1 cellular context compared by ENCODE assay signal in genomic region chr20:57896017-57896416, GRCh38.
TF ChIP-seq lines count a peak whose summit lies in the region.

No MANE protein-coding gene starts in this region.

TF ChIP-seq in H1, 55 proteins besides CTCF, POLR2A, EP300 and RAD21 (continued from another document):
- TF ChIP-seq, protein P1, sequence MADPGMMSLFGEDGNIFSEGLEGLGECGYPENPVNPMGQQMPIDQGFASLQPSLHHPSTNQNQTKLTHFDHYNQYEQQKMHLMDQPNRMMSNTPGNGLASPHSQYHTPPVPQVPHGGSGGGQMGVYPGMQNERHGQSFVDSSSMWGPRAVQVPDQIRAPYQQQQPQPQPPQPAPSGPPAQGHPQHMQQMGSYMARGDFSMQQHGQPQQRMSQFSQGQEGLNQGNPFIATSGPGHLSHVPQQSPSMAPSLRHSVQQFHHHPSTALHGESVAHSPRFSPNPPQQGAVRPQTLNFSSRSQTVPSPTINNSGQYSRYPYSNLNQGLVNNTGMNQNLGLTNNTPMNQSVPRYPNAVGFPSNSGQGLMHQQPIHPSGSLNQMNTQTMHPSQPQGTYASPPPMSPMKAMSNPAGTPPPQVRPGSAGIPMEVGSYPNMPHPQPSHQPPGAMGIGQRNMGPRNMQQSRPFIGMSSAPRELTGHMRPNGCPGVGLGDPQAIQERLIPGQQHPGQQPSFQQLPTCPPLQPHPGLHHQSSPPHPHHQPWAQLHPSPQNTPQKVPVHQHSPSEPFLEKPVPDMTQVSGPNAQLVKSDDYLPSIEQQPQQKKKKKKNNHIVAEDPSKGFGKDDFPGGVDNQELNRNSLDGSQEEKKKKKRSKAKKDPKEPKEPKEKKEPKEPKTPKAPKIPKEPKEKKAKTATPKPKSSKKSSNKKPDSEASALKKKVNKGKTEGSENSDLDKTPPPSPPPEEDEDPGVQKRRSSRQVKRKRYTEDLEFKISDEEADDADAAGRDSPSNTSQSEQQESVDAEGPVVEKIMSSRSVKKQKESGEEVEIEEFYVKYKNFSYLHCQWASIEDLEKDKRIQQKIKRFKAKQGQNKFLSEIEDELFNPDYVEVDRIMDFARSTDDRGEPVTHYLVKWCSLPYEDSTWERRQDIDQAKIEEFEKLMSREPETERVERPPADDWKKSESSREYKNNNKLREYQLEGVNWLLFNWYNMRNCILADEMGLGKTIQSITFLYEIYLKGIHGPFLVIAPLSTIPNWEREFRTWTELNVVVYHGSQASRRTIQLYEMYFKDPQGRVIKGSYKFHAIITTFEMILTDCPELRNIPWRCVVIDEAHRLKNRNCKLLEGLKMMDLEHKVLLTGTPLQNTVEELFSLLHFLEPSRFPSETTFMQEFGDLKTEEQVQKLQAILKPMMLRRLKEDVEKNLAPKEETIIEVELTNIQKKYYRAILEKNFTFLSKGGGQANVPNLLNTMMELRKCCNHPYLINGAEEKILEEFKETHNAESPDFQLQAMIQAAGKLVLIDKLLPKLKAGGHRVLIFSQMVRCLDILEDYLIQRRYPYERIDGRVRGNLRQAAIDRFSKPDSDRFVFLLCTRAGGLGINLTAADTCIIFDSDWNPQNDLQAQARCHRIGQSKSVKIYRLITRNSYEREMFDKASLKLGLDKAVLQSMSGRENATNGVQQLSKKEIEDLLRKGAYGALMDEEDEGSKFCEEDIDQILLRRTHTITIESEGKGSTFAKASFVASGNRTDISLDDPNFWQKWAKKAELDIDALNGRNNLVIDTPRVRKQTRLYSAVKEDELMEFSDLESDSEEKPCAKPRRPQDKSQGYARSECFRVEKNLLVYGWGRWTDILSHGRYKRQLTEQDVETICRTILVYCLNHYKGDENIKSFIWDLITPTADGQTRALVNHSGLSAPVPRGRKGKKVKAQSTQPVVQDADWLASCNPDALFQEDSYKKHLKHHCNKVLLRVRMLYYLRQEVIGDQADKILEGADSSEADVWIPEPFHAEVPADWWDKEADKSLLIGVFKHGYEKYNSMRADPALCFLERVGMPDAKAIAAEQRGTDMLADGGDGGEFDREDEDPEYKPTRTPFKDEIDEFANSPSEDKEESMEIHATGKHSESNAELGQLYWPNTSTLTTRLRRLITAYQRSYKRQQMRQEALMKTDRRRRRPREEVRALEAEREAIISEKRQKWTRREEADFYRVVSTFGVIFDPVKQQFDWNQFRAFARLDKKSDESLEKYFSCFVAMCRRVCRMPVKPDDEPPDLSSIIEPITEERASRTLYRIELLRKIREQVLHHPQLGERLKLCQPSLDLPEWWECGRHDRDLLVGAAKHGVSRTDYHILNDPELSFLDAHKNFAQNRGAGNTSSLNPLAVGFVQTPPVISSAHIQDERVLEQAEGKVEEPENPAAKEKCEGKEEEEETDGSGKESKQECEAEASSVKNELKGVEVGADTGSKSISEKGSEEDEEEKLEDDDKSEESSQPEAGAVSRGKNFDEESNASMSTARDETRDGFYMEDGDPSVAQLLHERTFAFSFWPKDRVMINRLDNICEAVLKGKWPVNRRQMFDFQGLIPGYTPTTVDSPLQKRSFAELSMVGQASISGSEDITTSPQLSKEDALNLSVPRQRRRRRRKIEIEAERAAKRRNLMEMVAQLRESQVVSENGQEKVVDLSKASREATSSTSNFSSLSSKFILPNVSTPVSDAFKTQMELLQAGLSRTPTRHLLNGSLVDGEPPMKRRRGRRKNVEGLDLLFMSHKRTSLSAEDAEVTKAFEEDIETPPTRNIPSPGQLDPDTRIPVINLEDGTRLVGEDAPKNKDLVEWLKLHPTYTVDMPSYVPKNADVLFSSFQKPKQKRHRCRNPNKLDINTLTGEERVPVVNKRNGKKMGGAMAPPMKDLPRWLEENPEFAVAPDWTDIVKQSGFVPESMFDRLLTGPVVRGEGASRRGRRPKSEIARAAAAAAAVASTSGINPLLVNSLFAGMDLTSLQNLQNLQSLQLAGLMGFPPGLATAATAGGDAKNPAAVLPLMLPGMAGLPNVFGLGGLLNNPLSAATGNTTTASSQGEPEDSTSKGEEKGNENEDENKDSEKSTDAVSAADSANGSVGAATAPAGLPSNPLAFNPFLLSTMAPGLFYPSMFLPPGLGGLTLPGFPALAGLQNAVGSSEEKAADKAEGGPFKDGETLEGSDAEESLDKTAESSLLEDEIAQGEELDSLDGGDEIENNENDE (IDR thresholded peaks at IDR 0.05; ENCODE audit: insufficient replicate concordance, low read length): no peak
- no peak for TF ChIP-seq EGR1 (IDR thresholded peaks at IDR 0.05; ENCODE audit: borderline replicate concordance, low read depth, low read length)
- TF ChIP-seq MAFK (IDR thresholded peaks at IDR 0.05; ENCODE audit: low read depth, low read length): no peak
- no peak for TF ChIP-seq SP2 (IDR thresholded peaks at IDR 0.05; ENCODE audit: low read length)
